24 cellular contexts compared by ENCODE assay signal in the genomic region with DNA sequence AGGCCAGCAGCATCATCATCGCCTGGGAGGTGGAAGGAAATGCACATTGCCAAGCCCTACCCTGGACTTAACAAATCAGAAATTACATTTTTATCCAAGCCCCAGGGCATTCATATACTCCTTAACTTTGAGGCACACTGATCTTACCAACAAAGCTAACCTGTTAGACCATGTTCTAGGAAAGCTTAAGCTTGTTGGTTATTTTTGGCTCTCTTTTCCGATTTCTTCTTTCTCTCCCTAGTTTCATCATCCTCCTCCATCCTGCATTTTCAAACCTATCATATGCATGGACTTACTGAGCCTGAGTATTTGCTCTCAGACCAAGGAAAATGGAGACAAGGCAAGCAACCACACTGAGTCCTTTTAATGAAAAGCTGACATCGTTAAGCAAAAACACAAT.
"Had no signal": no experiment of that assay in that cellular context is flagged by ENCODE, and none has a peak within 500 bp of the region (broad histone marks: within the 10 kb centered on the region; RNA-seq: fewer than 3 reads in every experiment).

No MANE protein-coding gene starts in this region.

- H3K4me1 Mint-ChIP-seq: naive thymus-derived CD4-positive, alpha-beta T cell; stimulated activated naive B cell treated with anti-CD40 and anti-IgM and Interleukin-4, amounts not matched to agents 10 μg/mL and 1 μg/mL and 100 μg/mL, for 72 hours; T-cell had no signal

- H3K27ac Mint-ChIP-seq: activated naive CD8-positive, alpha-beta T cell; activated T-cell treated with anti-CD3 and anti-CD28 coated beads, Interleukin-2, amount 50 U/mL, for 24 hours; activated T-helper 2 cell treated with anti-CD3 and anti-CD28 coated beads, Interferon-gamma antibody, Interleukin-2, Interleukin-4, amounts not matched to agents 10 μg/mL and 5 μg/mL and 100 μg/mL, durations not matched to agents 14 hours and 24 hours and 36 hours; immature natural killer cell; naive thymus-derived CD4-positive, alpha-beta T cell; stimulated activated naive B cell treated with anti-CD40 and anti-IgM and Interleukin-4, amounts not matched to agents 10 μg/mL and 1 μg/mL and 100 μg/mL, for 72 hours; T-cell; T-helper 2 cell treated with Interferon-gamma antibody and Interleukin-4, amounts not matched to agents 5 μg/mL and 100 μg/mL, for 36 hours had no signal

- H3K36me3 ChIP-seq: breast epithelium, left lung, transverse colon, WERI-Rb-1 had no signal

- ATAC-seq: left lung; naive thymus-derived CD4-positive, alpha-beta T cell; sciatic nerve; stimulated activated naive B cell treated with anti-CD40 and anti-IgM and Interleukin-4, amounts not matched to agents 10 μg/mL and 1 μg/mL and 100 μg/mL, for 72 hours; T-cell had no signal

- H3K4me3 Mint-ChIP-seq: activated naive CD8-positive, alpha-beta T cell; activated T-cell treated with anti-CD3 and anti-CD28 coated beads, Interleukin-2, amount 50 U/mL, for 24 hours; immature natural killer cell; naive thymus-derived CD4-positive, alpha-beta T cell; stimulated activated naive B cell treated with anti-CD40 and anti-IgM and Interleukin-4, amounts not matched to agents 10 μg/mL and 1 μg/mL and 100 μg/mL, for 72 hours; T-cell; T-helper 2 cell treated with Interferon-gamma antibody and Interleukin-4, amounts not matched to agents 5 μg/mL and 100 μg/mL, for 36 hours had no signal

- H3K27ac ChIP-seq: breast epithelium, coronary artery, left lung, transverse colon, WERI-Rb-1 had no signal

- H3K4me3 ChIP-seq: breast epithelium, coronary artery, left lung, lung, transverse colon had no signal

- H3K9me3 ChIP-seq: breast epithelium, left lung, transverse colon had no signal

- H3K9me3 Mint-ChIP-seq: activated T-cell treated with anti-CD3 and anti-CD28 coated beads, Interleukin-2, amount 50 U/mL, for 24 hours; activated T-helper 2 cell treated with anti-CD3 and anti-CD28 coated beads, Interferon-gamma antibody, Interleukin-2, Interleukin-4, amounts not matched to agents 10 μg/mL and 5 μg/mL and 100 μg/mL, durations not matched to agents 14 hours and 24 hours and 36 hours; immature natural killer cell; naive thymus-derived CD4-positive, alpha-beta T cell; stimulated activated naive B cell treated with anti-CD40 and anti-IgM and Interleukin-4, amounts not matched to agents 10 μg/mL and 1 μg/mL and 100 μg/mL, for 72 hours; T-cell; T-helper 2 cell treated with Interferon-gamma antibody and Interleukin-4, amounts not matched to agents 5 μg/mL and 100 μg/mL, for 36 hours had no signal

- H3K27me3 Mint-ChIP-seq: activated naive CD8-positive, alpha-beta T cell; naive thymus-derived CD4-positive, alpha-beta T cell; stimulated activated naive B cell treated with anti-CD40 and anti-IgM and Interleukin-4, amounts not matched to agents 10 μg/mL and 1 μg/mL and 100 μg/mL, for 72 hours had no signal

- DNase-seq: activated CD4-positive, CD25-positive, alpha-beta regulatory T cell treated with anti-CD3 and anti-CD28 coated beads, Interleukin-2, amount 50 U/mL, for 72 hours; activated CD8-positive, alpha-beta memory T cell treated with anti-CD3 and anti-CD28 coated beads for 24 hours; activated CD8-positive, alpha-beta memory T cell treated with anti-CD3 and anti-CD28 coated beads, Interleukin-2, amount 50 U/mL, for 4 hours; activated naive CD4-positive, alpha-beta T cell; activated T-cell treated with anti-CD3 and anti-CD28 coated beads, Interleukin-2, amount 50 U/mL, for 24 hours; erythroblast; immature natural killer cell; left lung; naive thymus-derived CD4-positive, alpha-beta T cell; stimulated activated CD4-positive, alpha-beta T cell treated with anti-CD3 and anti-CD28 coated beads, Interleukin-2, amount 100 ng/mL, for 48 hours; stimulated activated CD8-positive, alpha-beta memory T cell treated with anti-CD3 and anti-CD28 coated beads, Interleukin-4, amount 100 ng/mL, for 48 hours; stimulated activated naive B cell treated with anti-CD40 and anti-IgM and Interleukin-4, amounts not matched to agents 10 μg/mL and 1 μg/mL and 100 μg/mL, for 72 hours; T-cell; transverse colon; WERI-Rb-1 had no signal

- H3K27me3 ChIP-seq: left lung, transverse colon had no signal

- FAIRE-seq: TTC549, urothelium cell line had no signal

- H3K36me3 Mint-ChIP-seq: activated naive CD8-positive, alpha-beta T cell; immature natural killer cell; naive thymus-derived CD4-positive, alpha-beta T cell; stimulated activated naive B cell treated with anti-CD40 and anti-IgM and Interleukin-4, amounts not matched to agents 10 μg/mL and 1 μg/mL and 100 μg/mL, for 72 hours; T-cell had no signal

- H3K4me1 ChIP-seq: breast epithelium, left lung, transverse colon had no signal
